ENCODE assay signal across 21 cellular contexts in genomic region chr6:52681416-52681815, GRCh38.
"Had no signal": no experiment of that assay in that cellular context is flagged by ENCODE, and none has a peak within 500 bp of the region (broad histone marks: within the 10 kb centered on the region; RNA-seq: fewer than 3 reads in every experiment).

No MANE protein-coding gene starts in this region.

- H3K27me3 ChIP-seq: dorsolateral prefrontal cortex, esophagus squamous epithelium, gastroesophageal sphincter, left lung had no signal

- H3K27ac ChIP-seq: coronary artery, dorsolateral prefrontal cortex, epithelial cell of prostate, esophagus squamous epithelium, gastroesophageal sphincter, heart right ventricle, left lung, lower lobe of right lung had no signal

- H3K9me3 ChIP-seq: esophagus squamous epithelium, gastroesophageal sphincter, heart right ventricle, left lung, lower lobe of right lung, mucosa of descending colon had no signal

- H3K27ac Mint-ChIP-seq: mesothelial cell of epicardium, naive B cell had no signal

- H3K9me3 Mint-ChIP-seq: mesothelial cell of epicardium, naive B cell had no signal

- H3K27me3 Mint-ChIP-seq: naive B cell had no signal

- H3K4me1 ChIP-seq: gastroesophageal sphincter, heart right ventricle, left lung, lower lobe of right lung had no signal

- DNase-seq: dermis blood vessel endothelial cell; dorsolateral prefrontal cortex; effector CD4-positive, alpha-beta T cell; effector memory CD4-positive, alpha-beta T cell; erythroblast; esophagus squamous epithelium; foreskin fibroblast; heart right ventricle; hippocampal formation; left cardiac atrium; left lung; left ventricle myocardium superior; lower lobe of right lung; mesenchymal stem cell; mucosa of descending colon; naive B cell had no signal

- H3K4me3 Mint-ChIP-seq: mesothelial cell of epicardium, naive B cell had no signal

- H3K4me3 ChIP-seq: coronary artery, dorsolateral prefrontal cortex, esophagus squamous epithelium, gastroesophageal sphincter, heart right ventricle, left lung, lower lobe of right lung, mucosa of descending colon had no signal

- ATAC-seq: esophagus mucosa, gastroesophageal sphincter, heart right ventricle, left cardiac atrium, left lung, left ventricle myocardium superior, lower lobe of right lung, mucosa of descending colon had no signal

- H3K4me1 Mint-ChIP-seq: mesothelial cell of epicardium had no signal
